8 cellular contexts compared by ENCODE assay signal in genomic region chr12:54017027-54017788, GRCh38. TPM values are rescaled to one million over a fixed set of nuclear protein-coding genes. Genes with fewer than 3 reads are reported as not detected.
DNase-seq lines count a peak whose midpoint lies in the region; ATAC-seq and TF ChIP-seq lines count a peak whose summit lies in the region.

No MANE protein-coding gene starts in this region.

- H3K27ac ChIP-seq in coronary artery, result peak overlapping the region in 1 of 2 donors; percentile 1

- peak overlapping the region; percentile 77 for H3K4me3 ChIP-seq in AG09309 (ENCODE audit: control insufficient read depth, low read depth, low read length)
- H3K4me3 ChIP-seq in coronary artery, result peak overlapping the region; percentile 71

- peak; percentile 15 for ATAC-seq in GM18861 (IDR thresholded peaks at IDR 0.05; ENCODE audit: unreplicated experiment)
- ATAC-seq in HG03103 (IDR thresholded peaks at IDR 0.05; ENCODE audit: low read depth, unreplicated experiment), result peak; percentile 15

- DNase-seq in AG09309 (ENCODE audit: low read depth) (no peak), NCI-H774 (lab: John Stamatoyannopoulos, UW) (peak; percentile 75), coronary artery (ENCODE audit: low spot score) (no peak), myocyte (ENCODE audit: low read depth) (peak; percentile 88), NOMO-1 treated with DMSO at 0.1 percent for 48 hours (lab: John Stamatoyannopoulos, UW; ENCODE audit: unreplicated experiment) (no peak), amygdala (lab: John Stamatoyannopoulos, UW) (no peak)

- TF ChIP-seq CTCF in AG09309 (IDR thresholded peaks at IDR 0.05; ENCODE audit: control insufficient read depth, insufficient read depth, low read depth, low read length, missing control alignments) (no peak), coronary artery (IDR thresholded peaks at IDR 0.05) (no peak)

RNA-seq across cellular contexts. Expression of gene HOXC8, which starts 8.4 kb away (rescaled TPM):
- 9.9 and 11.4 TPM in 2 replicates for total RNA-seq in myocyte
- polyA plus RNA-seq in myocyte (2012), result 23.7 TPM

RNA-seq across cellular contexts. Expression of gene HOXC6, which starts 11.0 kb away (rescaled TPM):
- 1.6 and 2.3 TPM in 2 replicates for total RNA-seq in myocyte
- polyA plus RNA-seq in myocyte (2012), result 21.8 TPM

RNA-seq across cellular contexts. Expression of gene HOXC5, which starts 15.6 kb away (rescaled TPM):
- total RNA-seq in myocyte, result 1.2 and 1.4 TPM in 2 replicates
- 0.71 TPM for polyA plus RNA-seq in myocyte (2012)

RNA-seq across cellular contexts. Expression of gene HOXC9, which starts 17.2 kb away (rescaled TPM):
- total RNA-seq in myocyte, result 9.6 and 11.7 TPM in 2 replicates
- 11.8 TPM for polyA plus RNA-seq in myocyte (2012)

RNA-seq across cellular contexts. Expression of gene HOXC10, which starts 32.3 kb away (rescaled TPM):
- 3.7 and 4.0 TPM in 2 replicates for total RNA-seq in myocyte
- 16.6 TPM for polyA plus RNA-seq in myocyte (2012)

Comparison
In these comparisons a context has a peak if more than half of its experiments do, and no peak if none do; other contexts are left out.
1. DNase-seq: peak in NCI-H774 (single experiment) and myocyte (single experiment); none in AG09309 (single experiment), coronary artery (single experiment), NOMO-1 treated with DMSO at 0.1 percent for 48 hours (single experiment) and amygdala (0 of 56).